ENCODE assay signal across 8 cellular contexts in the genomic region with DNA sequence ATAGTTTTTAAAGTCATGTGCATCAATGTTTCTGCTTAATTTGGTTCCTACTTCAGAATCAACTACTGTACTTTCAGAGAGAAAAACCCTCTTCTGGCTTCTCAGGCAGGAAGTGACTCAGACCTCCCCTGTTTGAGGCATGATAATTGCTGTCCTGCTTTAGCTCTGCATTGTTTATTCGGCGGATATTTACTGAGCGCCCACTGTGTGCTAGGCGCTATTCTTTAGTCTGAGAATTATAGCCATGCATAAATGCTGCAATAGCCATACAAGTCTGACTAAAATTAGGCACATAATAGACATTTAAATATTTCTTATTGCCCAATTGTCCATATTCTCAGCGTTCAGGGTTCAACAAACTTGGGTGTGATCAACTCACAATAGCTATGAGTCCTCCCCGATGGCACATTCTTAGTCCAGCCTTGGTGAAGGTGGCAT.
DNase-seq lines count a peak whose midpoint lies in the region; ATAC-seq lines count a peak whose summit lies in the region.

No MANE protein-coding gene starts in this region.

- DNase-seq in NCI-H2196 (lab: John Stamatoyannopoulos, UW; ENCODE audit: unreplicated experiment) (peak; percentile 34), NCI-H2196 treated with DMSO at 0.1 percent for 48 hours (lab: John Stamatoyannopoulos, UW; ENCODE audit: unreplicated experiment) (no peak), NCI-H2081 treated with DMSO at 0.1 percent for 48 hours (lab: John Stamatoyannopoulos, UW) (peak; percentile 36), germinal center (ENCODE audit: low spot score) (peak; percentile 42), NCI-H2227 treated with DMSO at 0.1 percent for 48 hours (lab: John Stamatoyannopoulos, UW) (no peak)
- peak; percentile 33 for DNase-seq in activated CD8-positive, alpha-beta memory T cell treated with anti-CD3 and anti-CD28 coated beads, Interleukin-2, amount 50 U/mL, for 4 hours
- DNase-seq in stimulated activated naive CD4-positive, alpha-beta T cell (lab: John Stamatoyannopoulos, UW) = peak in 4 of 6 experiments; percentile 3 to 17 (median 12)

- no peak for ATAC-seq in GM18858 (IDR thresholded peaks at IDR 0.05; ENCODE audit: unreplicated experiment)

Comparison
In these comparisons a context has a peak if more than half of its experiments do, and no peak if none do; other contexts are left out.
1. DNase-seq: peak in NCI-H2196 (single experiment), NCI-H2081 treated with DMSO at 0.1 percent for 48 hours (single experiment), activated CD8-positive, alpha-beta memory T cell treated with anti-CD3 and anti-CD28 coated beads, Interleukin-2, amount 50 U/mL, for 4 hours (single experiment), germinal center (single experiment) and stimulated activated naive CD4-positive, alpha-beta T cell (4 of 6); none in NCI-H2196 treated with DMSO at 0.1 percent for 48 hours (single experiment) and NCI-H2227 treated with DMSO at 0.1 percent for 48 hours (single experiment).